Comparison of ENCODE assay signal across 8 cellular contexts in genomic region chr17:64974750-64975317, GRCh38. TPM values are rescaled to one million over a fixed set of nuclear protein-coding genes. Genes with fewer than 3 reads are reported as not detected.
DNase-seq lines count a peak whose midpoint lies in the region; ATAC-seq and TF ChIP-seq lines count a peak whose summit lies in the region.

No MANE protein-coding gene starts in this region.

- no peaks in the 10 kb centered on the region for H3K27me3 Mint-ChIP-seq in progenitor cell of endocrine pancreas

- peaks cover 2% of the 10 kb centered on the region for H3K36me3 Mint-ChIP-seq in progenitor cell of endocrine pancreas (ENCODE audit: insufficient read depth)

- no peak for TF ChIP-seq POLR2A in erythroblast (IDR thresholded peaks at IDR 0.05; ENCODE audit: low read length)

- H3K9me3 Mint-ChIP-seq in progenitor cell of endocrine pancreas (ENCODE audit: low read depth) = peaks cover 4% of the 10 kb centered on the region

- no peaks in the 10 kb centered on the region for H3K9me3 ChIP-seq in SJCRH30 (replicated peaks)

- H3K27me3 ChIP-seq in SJCRH30 = no peaks in the 10 kb centered on the region

- no peaks in the 10 kb centered on the region; the same call in 1 of the 2 replicates for H3K36me3 ChIP-seq in SJCRH30

- no peak for TF ChIP-seq CTCF in progenitor cell of endocrine pancreas (IDR thresholded peaks at IDR 0.05; ENCODE audit: unreplicated experiment)

- ATAC-seq in HG03280 (IDR thresholded peaks at IDR 0.05; ENCODE audit: unreplicated experiment) = no peak

- peak overlapping the region; percentile 95 for H3K27ac Mint-ChIP-seq in progenitor cell of endocrine pancreas

- peak overlapping the region; percentile 81 for H3K4me3 ChIP-seq in SJCRH30

- peak overlapping the region; percentile 95 for H3K27ac ChIP-seq in SJCRH30

- no peaks in the 10 kb centered on the region for H3K4me1 ChIP-seq in SJCRH30

- H3K4me3 Mint-ChIP-seq in progenitor cell of endocrine pancreas (ENCODE audit: low read depth) = peak overlapping the region; percentile 92

- peak; percentile 19 for DNase-seq in stimulated activated CD4-positive, alpha-beta T cell treated with anti-CD3 and anti-CD28 coated beads, Interleukin-4, amount 100 ng/mL, for 24 hours
- no peak for DNase-seq in stimulated activated CD4-positive, alpha-beta T cell treated with anti-CD3 and anti-CD28 coated beads, Interleukin-2, amount 100 ng/mL, for 48 hours
- DNase-seq in SJCRH30 (no peak), erythroblast (lab: John Stamatoyannopoulos, UW) (peak; percentile 59 to 64), progenitor cell of endocrine pancreas (ENCODE audit: low spot score, unreplicated experiment) (no peak), DMS79 (lab: John Stamatoyannopoulos, UW) (no peak)
- no peak for DNase-seq in stimulated activated naive CD4-positive, alpha-beta T cell treated with Interleukin-2 at 50 U/mL for 16 hours (lab: John Stamatoyannopoulos, UW)

- peaks cover 7% of the 10 kb centered on the region for H3K4me1 Mint-ChIP-seq in progenitor cell of endocrine pancreas (ENCODE audit: low read depth)

RNA-seq across cellular contexts. Expression of gene LRRC37A3, which starts 55.6 kb away (rescaled TPM):
- 3.7 and 4.4 TPM in 2 replicates for total RNA-seq in SJCRH30 (2014; rRNA removed; shearing (Covaris generic))
- 27.5 and 40.6 TPM in 2 replicates for total RNA-seq in progenitor cell of endocrine pancreas

Comparison
In these comparisons a context has a peak if more than half of its experiments do, and no peak if none do; other contexts are left out.
1. DNase-seq: peak in stimulated activated CD4-positive, alpha-beta T cell treated with anti-CD3 and anti-CD28 coated beads, Interleukin-4, amount 100 ng/mL, for 24 hours (single experiment) and erythroblast (2 of 2); none in stimulated activated CD4-positive, alpha-beta T cell treated with anti-CD3 and anti-CD28 coated beads, Interleukin-2, amount 100 ng/mL, for 48 hours (0 of 2), SJCRH30 (0 of 2), progenitor cell of endocrine pancreas (single experiment), stimulated activated naive CD4-positive, alpha-beta T cell treated with Interleukin-2 at 50 U/mL for 16 hours (single experiment) and DMS79 (single experiment).